21 cellular contexts compared by ENCODE assay signal in the genomic region with DNA sequence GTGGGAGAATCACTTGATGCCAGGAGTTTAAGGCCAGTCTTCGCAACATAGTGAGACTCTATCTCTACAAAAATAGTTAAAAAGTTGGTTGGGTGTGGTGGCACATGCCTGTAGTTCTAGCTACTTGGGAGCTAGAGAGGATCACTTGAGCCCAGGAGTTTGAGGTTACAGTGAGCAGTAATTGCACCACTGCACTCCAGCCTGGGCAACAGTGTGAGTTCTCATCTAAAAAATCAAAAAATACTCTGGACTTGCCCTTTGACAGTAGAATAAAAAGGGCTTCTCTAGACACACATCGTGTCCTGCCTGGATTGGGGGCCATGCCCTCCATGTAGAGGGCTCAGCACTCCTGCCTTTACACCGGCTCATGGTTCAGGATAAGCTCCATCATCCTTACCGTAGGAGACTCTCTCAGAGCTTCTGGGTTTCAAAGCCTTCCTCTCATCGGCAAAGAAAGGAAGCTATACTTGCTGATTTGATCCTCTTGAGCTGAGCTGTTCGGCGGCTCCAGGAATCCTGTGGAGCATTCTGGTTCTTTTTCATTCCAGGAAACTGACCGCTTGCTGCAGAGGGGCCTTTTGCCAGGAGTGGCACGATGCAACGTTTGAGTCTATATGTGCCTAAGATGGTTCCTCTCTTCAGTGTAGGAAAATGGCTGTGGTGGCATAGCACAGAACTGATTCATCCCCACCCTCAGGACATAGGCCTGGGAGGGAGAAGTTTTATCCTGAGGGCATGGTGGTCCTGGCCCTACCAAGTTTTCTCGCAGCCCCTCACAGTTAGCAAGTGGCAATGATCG.
"Had no signal": no experiment of that assay in that cellular context is flagged by ENCODE, and none has a peak within 500 bp of the region (broad histone marks: within the 10 kb centered on the region; RNA-seq: fewer than 3 reads in every experiment).

No MANE protein-coding gene starts in this region.

- H3K9me2 ChIP-seq: SK-N-SH had no signal

- ATAC-seq: HepG2, Panc1 had no signal

- H3K4me3 ChIP-seq: MG63 had no signal

- H3K36me3 ChIP-seq: MG63 had no signal

- H3K9me3 ChIP-seq: MG63, SK-N-SH had no signal

- DNase-seq: IMR-90, Karpas-422, KG1, MG63, NCI-H1092, NCI-H1105 treated with DMSO at 0.1 percent for 48 hours, NCI-H1417 treated with DMSO at 0.1 percent for 48 hours, NCI-H146, NCI-H1694 treated with DMSO at 0.1 percent for 48 hours, NCI-H1930, NCI-H2107, NCI-H2227 treated with DMSO at 0.1 percent for 48 hours, NCI-H524, NCI-H526 treated with DMSO at 0.1 percent for 48 hours, NCI-H774, SHP77, SK-N-SH, SW 1271 had no signal

- H3K4me2 ChIP-seq: SK-N-SH had no signal

- H3K9ac ChIP-seq: SK-N-SH had no signal

- H3K27me3 ChIP-seq: MG63 had no signal

- H3K27ac ChIP-seq: RWPE1 had no signal
